Comparison of ENCODE assay signal across 33 cellular contexts in the genomic region with DNA sequence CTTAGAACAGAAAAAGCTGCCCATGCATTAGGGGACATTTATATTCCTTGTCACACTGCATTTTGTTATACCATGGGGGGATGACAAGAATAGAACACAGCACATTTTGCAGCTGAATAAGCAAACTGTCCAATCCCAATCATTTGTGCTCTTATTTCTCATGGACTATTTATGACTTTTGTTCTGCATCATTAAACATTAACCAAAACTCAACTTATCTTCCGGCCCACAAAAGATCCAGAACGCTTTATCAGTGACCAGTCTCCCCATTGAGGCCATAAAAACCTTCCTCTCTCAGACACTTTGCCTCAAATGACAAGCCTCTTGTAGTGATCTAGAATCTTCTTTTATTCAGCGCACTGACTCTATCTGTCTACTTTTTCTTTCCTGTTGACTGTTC. TPM values are rescaled to one million over a fixed set of nuclear protein-coding genes. Genes with fewer than 3 reads are reported as not detected.
"Had no signal": no experiment of that assay in that cellular context is flagged by ENCODE, and none has a peak within 500 bp of the region (broad histone marks: within the 10 kb centered on the region; RNA-seq: fewer than 3 reads in every experiment).

No MANE protein-coding gene starts in this region.

- H3K36me3 ChIP-seq: neutrophil, pancreas, prostate gland, right lobe of liver, sigmoid colon, spleen, suprapubic skin, tibial artery, transverse colon, upper lobe of right lung, uterus had no signal

- FAIRE-seq: pancreas had no signal

- H3K4me3 ChIP-seq: pancreas, prostate gland, right lobe of liver, sigmoid colon, smooth muscle cell, spleen, suprapubic skin, tibial artery, transverse colon, upper lobe of right lung, uterus had no signal

- H3K4me1 ChIP-seq: prostate gland, right lobe of liver, sigmoid colon, testis, tibial artery, transverse colon, upper lobe of right lung, uterus had no signal

- H3K27me3 ChIP-seq: pancreas, right lobe of liver, testis, upper lobe of right lung, uterus had no signal

- DNase-seq: naive B cell; naive thymus-derived CD8-positive, alpha-beta T cell; nephron progenitor cell; nucleus accumbens; pancreas; right cardiac atrium; right lobe of liver; sigmoid colon; spleen; stimulated activated CD4-positive, alpha-beta T cell treated with anti-CD3 and anti-CD28 coated beads, Interleukin-12 subunit alpha, Interleukin-12 subunit beta, amount 100 ng/mL, for 4 hours; stimulated activated CD4-positive, alpha-beta T cell treated with anti-CD3 and anti-CD28 coated beads, Interleukin-2, amount 100 ng/mL, for 24 hours; stimulated activated CD4-positive, alpha-beta T cell treated with anti-CD3 and anti-CD28 coated beads, Interleukin-2, amount 100 ng/mL, for 48 hours; stimulated activated CD4-positive, alpha-beta T cell treated with anti-CD3 and anti-CD28 coated beads, Interleukin-4, amount 100 ng/mL, for 24 hours; stimulated activated naive B cell treated with anti-CD40 and anti-IgM and Interleukin-4, amounts not matched to agents 10 μg/mL and 1 μg/mL and 100 μg/mL, for 72 hours; stimulated activated naive CD8-positive, alpha-beta T cell treated with anti-CD3 and anti-CD28 coated beads, Interleukin-15, amount 100 ng/mL, for 72 hours; stimulated activated naive CD8-positive, alpha-beta T cell treated with anti-CD3 and anti-CD28 coated beads, Interleukin-15, Interleukin-2, amounts not matched to agents 100 U/mL and 50 U/mL, for 24 hours; substantia nigra; testis; tibial artery; transverse colon; upper lobe of right lung; uterus had no signal

- H3K9me3 ChIP-seq: neutrophil, pancreas, prostate gland, right lobe of liver, sigmoid colon, spleen, suprapubic skin, testis, tibial artery, transverse colon, upper lobe of right lung, uterus had no signal

- H3K27ac ChIP-seq: neutrophil, pancreas, prostate gland, right lobe of liver, sigmoid colon, spleen, suprapubic skin, testis, tibial artery, transverse colon, upper lobe of right lung, uterus had no signal

- H3K4me2 ChIP-seq: smooth muscle cell had no signal

RNA-seq across cellular contexts. Expression of a gene that starts 28.4 kb away (rescaled TPM):
- total RNA-seq: naive thymus-derived CD8-positive, alpha-beta T cell; natural killer cell treated with Interleukin-12 subunit alpha and Interleukin-12 subunit beta and Interleukin-15 and Interleukin-18, amount 100 ng/mL, for 72 hours; neural crest cell; omental fat pad; osteocyte; posterior vena cava; pulmonary artery endothelial cell; right cardiac atrium; skeletal muscle tissue had no signal
- polyA plus RNA-seq: naive thymus-derived CD8-positive, alpha-beta T cell; right cardiac atrium had no signal
